10 cellular contexts compared by ENCODE assay signal in the genomic region with DNA sequence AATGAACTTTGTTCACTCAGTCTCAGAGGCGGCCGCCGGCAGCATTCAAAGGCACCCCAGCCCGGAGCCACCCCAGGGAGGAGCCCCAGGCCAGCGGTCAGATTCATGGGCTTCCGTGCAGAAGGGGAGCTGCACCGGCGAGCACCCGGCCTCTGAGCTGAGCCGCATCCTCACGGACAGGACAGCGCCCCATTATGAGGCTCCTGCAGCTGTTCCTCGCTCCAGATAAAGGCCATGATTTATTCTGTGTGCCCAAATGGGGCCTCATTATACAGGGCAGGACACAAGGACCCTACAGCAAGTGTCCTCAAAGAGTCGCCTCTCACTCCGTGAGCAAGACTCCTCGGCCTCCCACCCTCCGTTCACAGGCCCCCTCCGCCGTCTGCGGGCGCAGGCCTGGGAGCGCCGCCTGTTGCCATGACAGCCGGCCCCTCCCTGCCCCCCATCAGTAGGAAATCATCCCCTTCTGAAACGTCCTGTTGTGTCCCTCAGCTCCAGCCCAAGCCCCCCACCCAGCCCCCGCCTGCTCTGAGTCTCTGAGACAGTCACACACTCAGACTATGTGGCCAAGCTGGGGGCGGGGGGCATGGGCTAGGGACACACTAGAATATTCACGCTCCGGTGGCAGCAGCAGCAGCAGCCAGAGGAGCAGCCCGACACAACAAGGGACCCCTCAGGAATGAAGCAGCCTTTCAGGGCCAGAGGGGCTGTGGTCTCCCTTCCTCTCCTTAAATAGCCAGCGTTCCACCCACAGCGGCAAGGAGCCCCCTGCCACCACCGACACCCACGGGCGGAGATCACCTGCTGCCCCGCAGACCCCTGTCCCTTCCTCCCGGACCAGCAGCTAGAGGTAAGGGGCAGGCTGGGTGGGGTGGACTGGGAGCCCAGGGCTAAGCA. TPM values are rescaled to one million over a fixed set of nuclear protein-coding genes. Genes with fewer than 3 reads are reported as not detected.
A peak's percentile ranks its signal among the peaks of the same experiment; 100 is the strongest.
DNase-seq lines count a peak whose midpoint lies in the region; ATAC-seq and TF ChIP-seq lines count a peak whose summit lies in the region.
"Had no signal": no experiment of that assay in that cellular context is flagged by ENCODE, and none has a peak within 500 bp of the region (broad histone marks: within the 10 kb centered on the region; RNA-seq: fewer than 3 reads in every experiment).

A gene with protein sequence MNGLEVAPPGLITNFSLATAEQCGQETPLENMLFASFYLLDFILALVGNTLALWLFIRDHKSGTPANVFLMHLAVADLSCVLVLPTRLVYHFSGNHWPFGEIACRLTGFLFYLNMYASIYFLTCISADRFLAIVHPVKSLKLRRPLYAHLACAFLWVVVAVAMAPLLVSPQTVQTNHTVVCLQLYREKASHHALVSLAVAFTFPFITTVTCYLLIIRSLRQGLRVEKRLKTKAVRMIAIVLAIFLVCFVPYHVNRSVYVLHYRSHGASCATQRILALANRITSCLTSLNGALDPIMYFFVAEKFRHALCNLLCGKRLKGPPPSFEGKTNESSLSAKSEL (plus strand): TSS at position 759 of the 897 bp plus-strand sequence. CDS start 4,583 bp downstream, outside the sequence.

- intact Hi-C loops in transverse colon (cut with DNase I; ENCODE audit: low total_unique reads) = no loop called here
- intact Hi-C loops in natural killer cell (cut with micrococcal nuclease) = no loop called here

- in situ Hi-C loops in transverse colon (cut with MboI; ENCODE audit: low pct_ligation_motif_present in 1 of 4, low pct_unique_long_range_greater_than_20kb in 1 of 4, low sequenced_read_pairs in 3 of 4) = no loop called here

- H3K27me3 ChIP-seq in SJCRH30 (no peaks in the 10 kb centered on the region), transverse colon (no peaks in the 10 kb centered on the region)

- no peaks in the 10 kb centered on the region for H3K9me3 Mint-ChIP-seq in neural crest cell
- H3K9me3 Mint-ChIP-seq in natural killer cell = no peaks in the 10 kb centered on the region

- H3K9me3 ChIP-seq in SJCRH30 (replicated peaks) (no peaks in the 10 kb centered on the region), transverse colon (no peaks in the 10 kb centered on the region)

- ATAC-seq in natural killer cell = no peak
- ATAC-seq in HG03135 (IDR thresholded peaks at IDR 0.05; ENCODE audit: unreplicated experiment) = no peak

- no peaks in the 10 kb centered on the region for H3K27me3 Mint-ChIP-seq in neural crest cell (ENCODE audit: low read depth)
- H3K27me3 Mint-ChIP-seq in natural killer cell (ENCODE audit: low read depth in 2 of 2) = no peaks in the 10 kb centered on the region

- 60 to 62% methylated on average over 5 to 29 of the region's 37 CpGs for WGBS in transverse colon (ENCODE audit: low coverage in 1 of 2), 2 donors

- H3K4me1 Mint-ChIP-seq in neural crest cell (peaks cover 51% of the 10 kb centered on the region), natural killer cell (peaks cover 0 to 15% of the 10 kb centered on the region in 2 donors)

- H3K27ac Mint-ChIP-seq in neural crest cell (ENCODE audit: unreplicated experiment) (peak within 1 kb of the TSS; percentile 71), natural killer cell (no peak within 1 kb of the TSS)

- no peak for TF ChIP-seq EP300 in transverse colon (IDR thresholded peaks at IDR 0.05; ENCODE audit: low read depth)

- H3K27ac ChIP-seq in SJCRH30 = no peak within 1 kb of the TSS
- peak within 1 kb of the TSS; percentile 52 to 83 (median 68) for H3K27ac ChIP-seq in transverse colon

- H3K4me1 ChIP-seq in SJCRH30 = no peaks in the 10 kb centered on the region
- H3K4me1 ChIP-seq in transverse colon = peaks cover 19 to 49% (median 34%) of the 10 kb centered on the region in 4 donors

- TF ChIP-seq CTCF in neural crest cell (conservative IDR thresholded peaks at IDR 0.05) (no peak), transverse colon (IDR thresholded peaks at IDR 0.05) (no peak), natural killer cell (IDR thresholded peaks at IDR 0.05) (no peak)

- H3K36me3 Mint-ChIP-seq in neural crest cell (ENCODE audit: low read depth) = no peaks in the 10 kb centered on the region
- H3K36me3 Mint-ChIP-seq in natural killer cell = no peaks in the 10 kb centered on the region

- TF ChIP-seq POLR2A in transverse colon (IDR thresholded peaks at IDR 0.05) = no peak

- DNase-seq in SJCRH30 (peak; percentile 59 to 71), globus pallidus (ENCODE audit: low spot score) (peak; percentile 72), neural crest cell (ENCODE audit: low read depth, low spot score) (no peak), transverse colon (no peak), natural killer cell (no peak), HCEC 1CT (no peak)
- DNase-seq: activated CD8-positive, alpha-beta memory T cell treated with anti-CD3 and anti-CD28 coated beads for 24 hours; DMS79 had no signal

- H3K36me3 ChIP-seq in SJCRH30 (no peaks in the 10 kb centered on the region), transverse colon (no peaks in the 10 kb centered on the region)

- H3K4me3 ChIP-seq in SJCRH30 (peak within 1 kb of the TSS; percentile 42), transverse colon (peak within 1 kb of the TSS in 1 of 4 donors; percentile 2)

- H3K4me3 Mint-ChIP-seq in neural crest cell (peak within 1 kb of the TSS; percentile 75), natural killer cell (no peak within 1 kb of the TSS)

RNA-seq across cellular contexts. Expression of the gene that starts here (rescaled TPM):
- total RNA-seq in SJCRH30 (2014; rRNA removed; shearing (Covaris generic)) = 0.18 TPM in 1 of 2 replicates, not detected in the other
- total RNA-seq in neural crest cell = 6.4 and 7.7 TPM in 2 replicates
- total RNA-seq in transverse colon = under 1 TPM in 1 of 4 donors, not detected in 3; 0.14 TPM
- not detected for total RNA-seq in natural killer cell
- total RNA-seq: osteoblast had no signal

Comparison
In these comparisons a context has a peak if more than half of its experiments do, and no peak if none do; other contexts are left out.
1. Peak in DNase-seq and H3K4me3 ChIP-seq in SJCRH30; RNA of the gene not detected or under 1 TPM.